Comparison of ENCODE assay signal across 8 cellular contexts in the genomic region with DNA sequence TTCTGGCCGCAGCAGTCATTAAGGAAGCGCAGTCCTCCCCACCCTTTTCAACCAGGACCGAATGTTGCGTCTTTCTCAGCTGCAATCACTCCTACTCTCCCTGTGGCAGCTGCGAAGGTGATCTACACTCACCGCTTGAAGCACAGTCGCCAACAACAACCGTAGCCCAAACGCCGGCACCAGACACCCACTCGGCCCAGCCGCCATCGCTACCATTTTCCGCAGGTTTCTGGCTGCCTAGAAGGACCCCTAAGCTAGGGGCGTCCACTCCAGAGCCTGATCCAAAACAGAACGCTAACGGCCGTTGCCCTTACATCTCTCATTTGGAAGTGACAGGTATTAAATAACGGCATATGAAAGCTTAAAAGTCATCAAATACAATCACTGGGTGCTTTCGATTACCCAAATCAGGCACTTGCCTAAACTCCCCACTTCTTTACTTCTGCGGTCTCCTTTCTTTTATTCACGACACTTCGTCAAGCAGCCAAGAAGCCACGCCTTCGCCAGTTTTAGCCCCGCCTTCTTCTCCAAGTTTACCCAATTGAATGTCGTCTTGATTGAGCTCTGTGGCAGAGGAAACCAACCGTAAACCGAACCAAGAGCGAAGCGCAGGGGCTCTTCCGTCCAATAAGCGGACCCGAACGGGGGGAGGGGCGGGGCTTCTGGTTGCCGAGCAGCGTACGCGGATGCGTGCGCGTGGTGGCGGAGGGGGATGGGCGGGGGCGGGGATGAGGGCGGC. TPM values are rescaled to one million over a fixed set of nuclear protein-coding genes. Genes with fewer than 3 reads are reported as not detected.
DNase-seq lines count a peak whose midpoint lies in the region; ATAC-seq and TF ChIP-seq lines count a peak whose summit lies in the region.

A gene (minus strand): TSS at position 231 of the 739 bp plus-strand sequence. CDS start 15 bp downstream, at position 216.

- no peaks in the 10 kb centered on the region for H3K36me3 ChIP-seq in ES-I3 (ENCODE audit: insufficient read depth, low read length)

- H3K23ac ChIP-seq in H9 (ENCODE audit: insufficient read length, low read depth, low read length): peak within 1 kb of the TSS; percentile 58

- H3T11ph ChIP-seq in H9 (ENCODE audit: low read length): no peak within 1 kb of the TSS

- peaks cover 3% of the 10 kb centered on the region for H3K79me1 ChIP-seq in H9 (ENCODE audit: insufficient read depth, low read depth, low read length, poor library complexity, severe bottlenecking)

- H3K23me2 ChIP-seq in H9 (ENCODE audit: insufficient read length, low read depth, low read length, poor library complexity, severe bottlenecking): peaks cover 13% of the 10 kb centered on the region

- TF ChIP-seq POLR2A in Raji (IDR thresholded peaks at IDR 0.05; ENCODE audit: insufficient read depth, low read depth, low read length): peak; percentile 90

- peak within 1 kb of the TSS; percentile 97 for H3K14ac ChIP-seq in H9 (ENCODE audit: insufficient read depth, low read length)

- H4K5ac ChIP-seq in H9 (ENCODE audit: insufficient read length, low read depth, low read length): peak within 1 kb of the TSS; percentile 89

- peaks cover 16 to 28% of the 10 kb centered on the region in 2 experiments for H3K4me1 Mint-ChIP-seq in H9
- peaks cover 7 to 39% of the 10 kb centered on the region in 2 donors for H3K4me1 Mint-ChIP-seq in natural killer cell

- H3K27me3 Mint-ChIP-seq in H9 (ENCODE audit: low read depth): no peaks in the 10 kb centered on the region
- no peaks in the 10 kb centered on the region for H3K27me3 Mint-ChIP-seq in natural killer cell (ENCODE audit: low read depth in 2 of 2)

- H2AFZ ChIP-seq in H9 (ENCODE audit: low read length): no peak within 1 kb of the TSS

- peak within 1 kb of the TSS; percentile 81 for H3K27ac ChIP-seq in H9 (ENCODE audit: insufficient read length, low read depth, low read length)

- peak within 1 kb of the TSS; percentile 93 for H3K9ac ChIP-seq in ES-I3 (ENCODE audit: low read depth, low read length)
- H3K9ac ChIP-seq in H9 (ENCODE audit: extremely low read depth, insufficient read length, low read length): peak within 1 kb of the TSS; percentile 98

- ATAC-seq in natural killer cell: peak; percentile 87 to 96 (median 90)

- peak within 1 kb of the TSS; percentile 89 for H2BK5ac ChIP-seq in H9 (ENCODE audit: insufficient read length, low read length)

- no peak within 1 kb of the TSS for H2AK5ac ChIP-seq in H9 (ENCODE audit: insufficient read length, low read length)

- peak within 1 kb of the TSS; percentile 12; the same call in 1 of the 2 replicates for H3K4ac ChIP-seq in H9 (ENCODE audit: low read depth, low read length)

- H3K9me3 ChIP-seq in ES-I3 (ENCODE audit: control insufficient read depth, insufficient read depth, low read length): no peaks in the 10 kb centered on the region
- no peaks in the 10 kb centered on the region for H3K9me3 ChIP-seq in H9 (ENCODE audit: control insufficient read depth, low read depth, low read length)

- TF ChIP-seq CTCF in H9 (conservative IDR thresholded peaks at IDR 0.05): no peak
- no peak for TF ChIP-seq CTCF in fibroblast of pulmonary artery (IDR thresholded peaks at IDR 0.05; ENCODE audit: low read length, missing control alignments)
- TF ChIP-seq CTCF in natural killer cell (IDR thresholded peaks at IDR 0.05): no peak

- H3K4me3 ChIP-seq in fibroblast of pulmonary artery (replicated peaks; ENCODE audit: low read depth, low read length): peak within 1 kb of the TSS; percentile 91

- H2BK15ac ChIP-seq in H9 (ENCODE audit: low read depth, low read length): 0 out of 2 replicates have a peak within 1 kb of the TSS, but pooled peaks have one; percentile 100

- H2BK120ac ChIP-seq in H9 (ENCODE audit: low read depth, low read length, poor library complexity, severe bottlenecking): peak within 1 kb of the TSS; percentile 83

- H3K27ac Mint-ChIP-seq in H9: no peak within 1 kb of the TSS; a peak in 1 of 7 replicates
- no peak within 1 kb of the TSS for H3K27ac Mint-ChIP-seq in natural killer cell

- peak within 1 kb of the TSS; percentile 83 for H2BK12ac ChIP-seq in H9 (ENCODE audit: insufficient read length, low read depth, low read length)

- H3K36me3 Mint-ChIP-seq in H9 (ENCODE audit: insufficient read depth in 1 of 3, low read depth in 3 of 3) (peaks cover 17 to 23% (median 20%) of the 10 kb centered on the region in 3 experiments), natural killer cell (no peaks in the 10 kb centered on the region)

- peak; percentile 99 for DNase-seq in H9
- DNase-seq in M059J (ENCODE audit: low read depth): peak; percentile 100
- DNase-seq in activated T-helper 9 cell treated with anti-CD3 and anti-CD28 coated beads, Interleukin-2, amount 50 U/mL, for 16 hours (ENCODE audit: low read depth): peak; percentile 98
- peak; percentile 100 for DNase-seq in fibroblast of pulmonary artery (ENCODE audit: low read depth)
- peak; percentile 98 for DNase-seq in natural killer cell
- DNase-seq in stimulated activated naive CD4-positive, alpha-beta T cell treated with Interleukin-2 at 50 U/mL for 16 hours (lab: John Stamatoyannopoulos, UW): peak; percentile 99

- H3K56ac ChIP-seq in H9 (ENCODE audit: insufficient read length, low read depth, low read length): peak within 1 kb of the TSS; percentile 91

- peaks cover 45% of the 10 kb centered on the region for H3K79me2 ChIP-seq in H9 (ENCODE audit: insufficient read depth, low read length)

- H2BK20ac ChIP-seq in H9 (ENCODE audit: low read depth, low read length, poor library complexity, severe bottlenecking): no peak within 1 kb of the TSS

- H3K4me3 Mint-ChIP-seq in H9 (no peak within 1 kb of the TSS), natural killer cell (no peak within 1 kb of the TSS)

- peak within 1 kb of the TSS; percentile 73 for H4K8ac ChIP-seq in H9 (replicated peaks; ENCODE audit: insufficient read length, low read depth, low read length)

- H3K18ac ChIP-seq in H9 (ENCODE audit: insufficient read length, low read depth, low read length): peak within 1 kb of the TSS; percentile 99

- H4K91ac ChIP-seq in H9 (ENCODE audit: insufficient read length, low read depth, low read length): no peak within 1 kb of the TSS

- H4K20me1 ChIP-seq in H9 (ENCODE audit: control insufficient read depth, insufficient read depth, insufficient read length): no peaks in the 10 kb centered on the region

- no CpG with 5 or more reads among the region's 47 CpGs for WGBS in H9 (ENCODE audit: extremely low coverage, insufficient read length, low lambda C conversion rate)

- no peaks in the 10 kb centered on the region for H3K27me3 ChIP-seq in H9 (ENCODE audit: insufficient read depth, low read length)

- H3K4me2 ChIP-seq in H9 (ENCODE audit: insufficient read depth, insufficient read length, low read length): peak within 1 kb of the TSS; percentile 93

- intact Hi-C loops in natural killer cell (cut with micrococcal nuclease): loop anchor here (1.0 to 10.0 kb wide), 4 partner anchors 210 to 1768 kb away; a partner anchor contains a TSS

- H3K4me1 ChIP-seq in ES-I3 (ENCODE audit: insufficient read depth, low read length): 0 out of 2 replicates have a peak, but pooled peaks cover 8% of the 10 kb centered on the region
- H3K4me1 ChIP-seq in H9 (ENCODE audit: insufficient read depth, low read length): no peaks in the 10 kb centered on the region; the same call in 1 of the 2 replicates

- H3K9me3 Mint-ChIP-seq in H9: no peaks in the 10 kb centered on the region; a peak in 1 of 5 replicates
- no peaks in the 10 kb centered on the region for H3K9me3 Mint-ChIP-seq in natural killer cell

RNA-seq across cellular contexts. Expression of the gene that starts here (rescaled TPM):
- total RNA-seq in H9 (2021) (140 and 143 TPM in 2 replicates), natural killer cell (100 to 1,000 TPM; 124 to 163 (median 137) TPM)
- total RNA-seq in M059J (2014; rRNA removed; shearing (Covaris generic)): 297 and 338 TPM in 2 replicates

Comparison
In these comparisons a context has a peak if more than half of its experiments do, and no peak if none do; other contexts are left out.
1. Peak in every context shown above with its lines: DNase-seq, ATAC-seq, H3K4me3 ChIP-seq and H3K27ac ChIP-seq.